9 cellular contexts compared by ENCODE assay signal in genomic region chr3:81485444-81485865, GRCh38.
DNase-seq lines count a peak whose midpoint lies in the region; ATAC-seq lines count a peak whose summit lies in the region.
"Had no signal": no experiment of that assay in that cellular context is flagged by ENCODE, and none has a peak within 500 bp of the region (broad histone marks: within the 10 kb centered on the region; RNA-seq: fewer than 3 reads in every experiment).

No MANE protein-coding gene starts in this region.

- H3K36me3 Mint-ChIP-seq in naive B cell, result no peaks in the 10 kb centered on the region

- DNase-seq in amniotic epithelial cell (ENCODE audit: low read depth) (peak; percentile 36), naive B cell (peak; percentile 1), 8988T (no peak), NCI-H146 treated with DMSO at 0.1 percent for 48 hours (lab: John Stamatoyannopoulos, UW; ENCODE audit: unreplicated experiment) (no peak)
- no peak for DNase-seq in activated naive CD4-positive, alpha-beta T cell (lab: John Stamatoyannopoulos, UW)
- DNase-seq in effector CD8-positive, alpha-beta T cell (lab: John Stamatoyannopoulos, UW), result no peak

- peak overlapping the region in 4 of 6 donors; percentile 20 to 54 (median 40) for H3K27ac Mint-ChIP-seq in naive B cell

- H3K27me3 Mint-ChIP-seq in naive B cell, result no peaks in the 10 kb centered on the region

- H3K4me1 Mint-ChIP-seq in naive B cell, result peaks cover 7 to 11% (median 10%) of the 10 kb centered on the region in 3 donors

- peak overlapping the region in 4 of 8 donors; percentile 35 to 47 (median 42) for H3K4me3 Mint-ChIP-seq in naive B cell

- H3K9me3 Mint-ChIP-seq in naive B cell, result no peaks in the 10 kb centered on the region

- ATAC-seq in GM19025 (IDR thresholded peaks at IDR 0.05; ENCODE audit: low read depth, unreplicated experiment) (peak; percentile 93), HG03097 (IDR thresholded peaks at IDR 0.05; ENCODE audit: low FRiP score, unreplicated experiment) (peak; percentile 99), naive B cell (ENCODE audit: low read depth in 2 of 2) (peak; percentile 25 to 68)
- ATAC-seq: Panc1 had no signal

Comparison
In these comparisons a context has a peak if more than half of its experiments do, and no peak if none do; other contexts are left out.
1. ATAC-seq: peak in every context shown above with its lines; median percentile 99 in HG03097; 93 in GM19025; 46 in naive B cell.
2. DNase-seq: peak in amniotic epithelial cell (single experiment) and naive B cell (single experiment); none in activated naive CD4-positive, alpha-beta T cell (0 of 4), effector CD8-positive, alpha-beta T cell (single experiment), 8988T (single experiment) and NCI-H146 treated with DMSO at 0.1 percent for 48 hours (single experiment).